Comparison of ENCODE assay signal across 19 cellular contexts in genomic region chr11:86374121-86374520, GRCh38. TPM values are rescaled to one million over a fixed set of nuclear protein-coding genes. Genes with fewer than 3 reads are reported as not detected.
A peak's percentile ranks its signal among the peaks of the same experiment; 100 is the strongest.
DNase-seq lines count a peak whose midpoint lies in the region; ATAC-seq and TF ChIP-seq lines count a peak whose summit lies in the region.
"Had no signal": no experiment of that assay in that cellular context is flagged by ENCODE, and none has a peak within 500 bp of the region (broad histone marks: within the 10 kb centered on the region; RNA-seq: fewer than 3 reads in every experiment).

No MANE protein-coding gene starts in this region.

- H3K4me1 ChIP-seq in H9 (ENCODE audit: insufficient read depth, low read length), result no peaks in the 10 kb centered on the region
- H3K4me1 ChIP-seq: parathyroid adenoma had no signal

- H3K56ac ChIP-seq in H9 (ENCODE audit: insufficient read length, low read depth, low read length), result no peak overlapping the region

- H2BK120ac ChIP-seq in H9 (ENCODE audit: low read depth, low read length, poor library complexity, severe bottlenecking), result no peak overlapping the region

- H3K4me2 ChIP-seq in H9 (ENCODE audit: insufficient read depth, insufficient read length, low read length), result peak overlapping the region; percentile 49

- H3K79me2 ChIP-seq in H9 (ENCODE audit: insufficient read depth, low read length), result no peaks in the 10 kb centered on the region
- H3K79me2 ChIP-seq: parathyroid adenoma had no signal

- no peak overlapping the region for H3K23ac ChIP-seq in H9 (ENCODE audit: insufficient read length, low read depth, low read length)

- no peak overlapping the region for H2AFZ ChIP-seq in H9 (ENCODE audit: low read length)
- H2AFZ ChIP-seq: parathyroid adenoma had no signal

- DNase-seq in H9 (no peak), coronary artery (ENCODE audit: low spot score) (no peak), retinal pigment epithelial cell (ENCODE audit: low read depth) (no peak), kidney tubule cell (ENCODE audit: low spot score) (no peak), NCI-H2107 (lab: John Stamatoyannopoulos, UW) (no peak)
- DNase-seq in activated T-cell treated with anti-CD3 and anti-CD28 coated beads, Interleukin-2, amount 50 U/mL, for 4 hours, result no peak
- DNase-seq: activated CD8-positive, alpha-beta T cell treated with anti-CD3 and anti-CD28 coated beads for 36 hours; activated naive CD8-positive, alpha-beta T cell treated with anti-CD3 and anti-CD28 coated beads, Interleukin-2, amount 50 U/mL, for 24 hours; COR-L47; kidney glomerular epithelial cell; NCI-H146; stimulated activated naive CD4-positive, alpha-beta T cell treated with Interleukin-2 at 50 U/mL for 16 hours; T-helper 1 cell had no signal

- no peak overlapping the region for H2BK15ac ChIP-seq in H9 (ENCODE audit: low read depth, low read length)

- no peak for ATAC-seq in activated T-cell treated with anti-CD3 and anti-CD28 coated beads, Interleukin-2, amount 50 U/mL, for 4 hours
- no peak for ATAC-seq in HG03469 (IDR thresholded peaks at IDR 0.05; ENCODE audit: unreplicated experiment)
- ATAC-seq: activated CD8-positive, alpha-beta T cell treated with anti-CD3 and anti-CD28 coated beads for 36 hours; activated naive CD8-positive, alpha-beta T cell treated with anti-CD3 and anti-CD28 coated beads, Interleukin-2, amount 50 U/mL, for 24 hours had no signal

- peak overlapping the region; percentile 54 to 75; a peak in 4 of 5 replicates for H3K4me3 Mint-ChIP-seq in H9
- H3K4me3 Mint-ChIP-seq in activated T-cell treated with anti-CD3 and anti-CD28 coated beads, Interleukin-2, amount 50 U/mL, for 4 hours, result no peak overlapping the region
- H3K4me3 Mint-ChIP-seq: activated CD8-positive, alpha-beta T cell treated with anti-CD3 and anti-CD28 coated beads for 36 hours; activated naive CD8-positive, alpha-beta T cell treated with anti-CD3 and anti-CD28 coated beads, Interleukin-2, amount 50 U/mL, for 24 hours; activated T-helper 1 cell treated with anti-CD3 and anti-CD28 coated beads, Interleukin-12 subunit alpha, Interleukin-12 subunit beta, Interleukin-2, Interleukin-4 antibody, amounts not matched to agents 30 ng/mL and 10 ng/mL and 1 ng/mL, durations not matched to agents 14 hours and 24 hours and 36 hours had no signal

- H3K9me3 Mint-ChIP-seq in H9, result peaks cover 0 to 10% of the 10 kb centered on the region in 2 experiments; a peak in 2 of 5 replicates
- peaks cover 5% of the 10 kb centered on the region for H3K9me3 Mint-ChIP-seq in activated T-cell treated with anti-CD3 and anti-CD28 coated beads, Interleukin-2, amount 50 U/mL, for 4 hours

- no peak overlapping the region for H3T11ph ChIP-seq in H9 (ENCODE audit: low read length)

- no peak overlapping the region for H2BK5ac ChIP-seq in H9 (ENCODE audit: insufficient read length, low read length)

- H3K27me3 Mint-ChIP-seq in H9 (ENCODE audit: low read depth), result no peaks in the 10 kb centered on the region
- H3K27me3 Mint-ChIP-seq in activated T-cell treated with anti-CD3 and anti-CD28 coated beads, Interleukin-2, amount 50 U/mL, for 4 hours (ENCODE audit: low read depth), result peaks cover 11% of the 10 kb centered on the region

- no peaks in the 10 kb centered on the region for H3K27me3 ChIP-seq in H9 (ENCODE audit: insufficient read depth, low read length)

- no peak overlapping the region for H4K8ac ChIP-seq in H9 (replicated peaks; ENCODE audit: insufficient read length, low read depth, low read length)

- H4K20me1 ChIP-seq in H9 (ENCODE audit: control insufficient read depth, insufficient read depth, insufficient read length), result no peaks in the 10 kb centered on the region

- TF ChIP-seq CTCF in H9 (conservative IDR thresholded peaks at IDR 0.05) (no peak), coronary artery (IDR thresholded peaks at IDR 0.05) (no peak), retinal pigment epithelial cell (conservative IDR thresholded peaks at IDR 0.05; ENCODE audit: low read depth, low read length) (no peak)

- no peak overlapping the region for H4K5ac ChIP-seq in H9 (ENCODE audit: insufficient read length, low read depth, low read length)

- H3K4me3 ChIP-seq in coronary artery (peak overlapping the region; percentile 63), iPS-18c (ENCODE audit: insufficient read depth, low read depth, low read length) (peak overlapping the region; percentile 11; the same call in 1 of the 2 replicates), retinal pigment epithelial cell (ENCODE audit: low read length) (peak overlapping the region; percentile 35)

- no peak overlapping the region for H4K91ac ChIP-seq in H9 (ENCODE audit: insufficient read length, low read depth, low read length)

- H3K36me3 Mint-ChIP-seq in H9 (ENCODE audit: insufficient read depth in 1 of 3, low read depth in 3 of 3), result peaks cover 0 to 8% (median 8%) of the 10 kb centered on the region in 3 experiments; a peak in 3 of 7 replicates
- H3K36me3 Mint-ChIP-seq in activated T-cell treated with anti-CD3 and anti-CD28 coated beads, Interleukin-2, amount 50 U/mL, for 4 hours (ENCODE audit: insufficient read depth), result no peaks in the 10 kb centered on the region

- whole genome bisulfite sequencing in H9 (ENCODE audit: extremely low coverage, insufficient read length, low lambda C conversion rate), result no CpG with 5 or more reads among the region's 2 CpGs

- no peak overlapping the region for H3K18ac ChIP-seq in H9 (ENCODE audit: insufficient read length, low read depth, low read length)

- H3K9me3 ChIP-seq in H9 (ENCODE audit: control insufficient read depth, low read depth, low read length), result no peaks in the 10 kb centered on the region
- no peaks in the 10 kb centered on the region for H3K9me3 ChIP-seq in iPS-18c (ENCODE audit: control insufficient read depth, insufficient read depth, low read length)

- no peaks in the 10 kb centered on the region for H3K79me1 ChIP-seq in H9 (ENCODE audit: insufficient read depth, low read depth, low read length, poor library complexity, severe bottlenecking)

- H3K23me2 ChIP-seq in H9 (ENCODE audit: insufficient read length, low read depth, low read length, poor library complexity, severe bottlenecking), result no peaks in the 10 kb centered on the region

- H3K14ac ChIP-seq in H9 (ENCODE audit: insufficient read depth, low read length), result no peak overlapping the region

- H3K9ac ChIP-seq in H9 (ENCODE audit: extremely low read depth, insufficient read length, low read length), result no peak overlapping the region
- H3K9ac ChIP-seq: parathyroid adenoma had no signal

- H2AK5ac ChIP-seq in H9 (ENCODE audit: insufficient read length, low read length), result no peak overlapping the region

- H2BK20ac ChIP-seq in H9 (ENCODE audit: low read depth, low read length, poor library complexity, severe bottlenecking), result no peak overlapping the region

- H3K4ac ChIP-seq in H9 (ENCODE audit: low read depth, low read length), result no peak overlapping the region

- no peak overlapping the region for H3K27ac ChIP-seq in H9 (ENCODE audit: insufficient read length, low read depth, low read length)
- no peak overlapping the region for H3K27ac ChIP-seq in coronary artery
- H3K27ac ChIP-seq: parathyroid adenoma, VCaP had no signal

- no peak overlapping the region for H3K27ac Mint-ChIP-seq in H9
- H3K27ac Mint-ChIP-seq: activated CD8-positive, alpha-beta T cell treated with anti-CD3 and anti-CD28 coated beads for 36 hours; activated naive CD8-positive, alpha-beta T cell treated with anti-CD3 and anti-CD28 coated beads, Interleukin-2, amount 50 U/mL, for 24 hours; activated T-helper 1 cell treated with anti-CD3 and anti-CD28 coated beads, Interleukin-12 subunit alpha, Interleukin-12 subunit beta, Interleukin-2, Interleukin-4 antibody, amounts not matched to agents 30 ng/mL and 10 ng/mL and 1 ng/mL, durations not matched to agents 14 hours and 24 hours and 36 hours had no signal

- H2BK12ac ChIP-seq in H9 (ENCODE audit: insufficient read length, low read depth, low read length), result no peak overlapping the region

- H3K4me1 Mint-ChIP-seq in H9, result peaks cover 13 to 16% of the 10 kb centered on the region in 2 experiments
- no peaks in the 10 kb centered on the region for H3K4me1 Mint-ChIP-seq in activated T-cell treated with anti-CD3 and anti-CD28 coated beads, Interleukin-2, amount 50 U/mL, for 4 hours (ENCODE audit: low read depth)

RNA-seq across cellular contexts. Expression of gene CCDC81, which starts 0.6 kb away (rescaled TPM):
- 0.20 and 0.52 TPM in 2 replicates for total RNA-seq in H9 (2021)
- total RNA-seq in activated T-cell treated with anti-CD3 and anti-CD28 coated beads, Interleukin-2, amount 50 U/mL, for 4 hours, result under 1 TPM; 0.37 to 0.49 (median 0.38) TPM
- total RNA-seq: NCI-H460 had no signal

Comparison
In these comparisons a context has a peak if more than half of its experiments do, and no peak if none do; other contexts are left out.
1. H3K4me3 ChIP-seq: peak in every context shown above with its lines; median percentile 63 in coronary artery; 35 in retinal pigment epithelial cell; 11 in iPS-18c.